ENCODE assay signal across 16 cellular contexts in the genomic region with DNA sequence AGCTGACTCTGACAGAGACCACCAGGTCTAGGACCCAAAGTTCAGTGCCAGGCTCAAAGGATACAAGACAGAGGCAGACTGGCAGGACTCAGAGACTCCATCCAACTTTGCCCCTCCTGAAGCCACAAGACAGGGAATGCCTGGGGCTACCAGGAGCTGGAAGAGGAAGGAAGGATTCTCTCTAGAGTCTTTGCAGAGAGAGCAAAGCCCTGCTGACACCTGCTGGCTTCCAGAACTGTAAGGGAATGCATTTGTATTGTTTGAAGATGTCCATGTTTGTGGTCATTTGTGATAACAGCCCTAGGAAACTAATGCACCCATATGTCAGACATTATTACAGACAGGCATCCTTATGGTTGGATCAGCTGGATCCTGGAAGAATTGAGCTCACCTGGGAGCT.
"Had no signal": no experiment of that assay in that cellular context is flagged by ENCODE, and none has a peak within 500 bp of the region (broad histone marks: within the 10 kb centered on the region; RNA-seq: fewer than 3 reads in every experiment).

No MANE protein-coding gene starts in this region.

- H3K27me3 ChIP-seq: cardiac muscle cell, neutrophil, ovary, tibial nerve had no signal

- DNase-seq: activated CD4-positive, alpha-beta memory T cell treated with anti-CD3 and anti-CD28 coated beads for 36 hours; activated CD4-positive, alpha-beta T cell treated with anti-CD3 and anti-CD28 coated beads for 48 hours; activated effector memory CD4-positive, alpha-beta T cell treated with anti-CD3 and anti-CD28 coated beads, Interleukin-2, amount 50 U/mL, for 16 hours; activated naive CD4-positive, alpha-beta T cell treated with anti-CD3 and anti-CD28 coated beads, Interleukin-2, amount 10 ng/mL, durations not matched to agents 7 days and 5 days; erythroblast; foreskin melanocyte; hippocampal formation; ovary; stimulated activated CD4-positive, alpha-beta T cell treated with anti-CD3 and anti-CD28 coated beads, Interleukin-4, amount 100 ng/mL, for 24 hours; stimulated activated naive CD4-positive, alpha-beta T cell treated with Interleukin-2 at 50 U/mL for 16 hours; T1000 had no signal

- H3K36me3 ChIP-seq: cardiac muscle cell, neutrophil, ovary, prostate gland, tibial nerve had no signal

- FAIRE-seq: endometrium had no signal

- H3K4me1 ChIP-seq: prostate gland, tibial nerve had no signal

- H3K9me3 ChIP-seq: neutrophil, ovary, prostate gland, tibial nerve had no signal

- H3K27ac ChIP-seq: cardiac muscle cell, neutrophil, ovary, prostate gland, tibial nerve had no signal

- H3K4me3 ChIP-seq: cardiac muscle cell, ovary, prostate gland, tibial nerve had no signal
